Comparison of ENCODE assay signal across 18 cellular contexts in genomic region chr7:4837814-4838625, GRCh38. TPM values are rescaled to one million over a fixed set of nuclear protein-coding genes. Genes with fewer than 3 reads are reported as not detected.
DNase-seq lines count a peak whose midpoint lies in the region; TF ChIP-seq lines count a peak whose summit lies in the region.
"Had no signal": no experiment of that assay in that cellular context is flagged by ENCODE, and none has a peak within 500 bp of the region (broad histone marks: within the 10 kb centered on the region; RNA-seq: fewer than 3 reads in every experiment).

No MANE protein-coding gene starts in this region.

- H3K4me1 ChIP-seq in BLaER1 = peaks cover 75% of the 10 kb centered on the region
- H3K4me1 ChIP-seq: breast epithelium, foreskin keratinocyte, transverse colon had no signal

- POLR2A ChIA-PET in GM10248 (lab: Yijun Ruan, JAX) = no interaction called here

- no peak for TF ChIP-seq CTCF in GM10248 (IDR thresholded peaks at IDR 0.05; ENCODE audit: control extremely low read depth, extremely low read depth, low read depth, missing control alignments)

- CTCF ChIA-PET in GM10248 (lab: Yijun Ruan, JAX) = interaction anchor here (1.5 kb wide), 1 partner anchor 222 kb away, joined by 4 read pairs; no protein-coding TSS in a partner anchor

- peak overlapping the region; percentile 48 for H3K27ac ChIP-seq in BLaER1
- H3K27ac ChIP-seq: foreskin keratinocyte, SK-N-MC, transverse colon had no signal

- peak overlapping the region; percentile 86 for H3K4me2 ChIP-seq in BLaER1

- peak overlapping the region; percentile 26; the same call in 1 of the 2 replicates for H3K4me3 ChIP-seq in BLaER1
- H3K4me3 ChIP-seq: breast epithelium, SK-N-MC, transverse colon had no signal

- peaks cover 31% of the 10 kb centered on the region for H4K20me1 ChIP-seq in BLaER1

- DNase-seq in MV-4-11 (lab: John Stamatoyannopoulos, UW) (peak; percentile 20), SK-N-DZ (ENCODE audit: low spot score) (peak; percentile 39), islet precursor cell (peak; percentile 41), GM10248 (ENCODE audit: extremely low spot score) (no peak), 8988T (no peak), ureter (ENCODE audit: low spot score) (no peak), globus pallidus (ENCODE audit: low spot score) (no peak)
- DNase-seq: activated naive CD4-positive, alpha-beta T cell treated with anti-CD3 and anti-CD28 coated beads for 36 hours; foreskin keratinocyte; immature natural killer cell; NCI-H1436 treated with DMSO at 0.1 percent for 48 hours; stimulated activated CD4-positive, alpha-beta T cell treated with anti-CD3 and anti-CD28 coated beads, Interleukin-1b, Interleukin-23, amount 100 ng/mL, for 48 hours; transverse colon had no signal

- H3K27me3 ChIP-seq in BLaER1 = no peaks in the 10 kb centered on the region
- H3K27me3 ChIP-seq: breast epithelium, foreskin keratinocyte, transverse colon had no signal

- H3K9ac ChIP-seq in BLaER1 = no peak overlapping the region

- no peaks in the 10 kb centered on the region for H3K9me3 ChIP-seq in BLaER1
- H3K9me3 ChIP-seq: breast epithelium, transverse colon had no signal

- peaks cover 31% of the 10 kb centered on the region for H3K36me3 ChIP-seq in BLaER1
- H3K36me3 ChIP-seq: breast epithelium, transverse colon had no signal

RNA-seq across cellular contexts. Expression of gene PAPOLB, which starts 23.8 kb away (rescaled TPM):
- polyA plus RNA-seq in SK-N-DZ (2014; cell fraction: cytosol; rRNA removed) = not detected in 2 replicates
- polyA plus RNA-seq in SK-N-DZ (2014; cell fraction: nucleus; rRNA removed) = 0.03 and 0.04 TPM in 2 replicates
- total RNA-seq in ureter = 0.29 TPM
- total RNA-seq: activated naive CD4-positive, alpha-beta T cell treated with anti-CD3 and anti-CD28 coated beads for 36 hours; Daoy; foreskin keratinocyte had no signal
- polyA plus RNA-seq: foreskin keratinocyte, IgD-negative memory B cell had no signal

RNA-seq across cellular contexts. Expression of gene RADIL, which starts 45.5 kb away (rescaled TPM):
- 17.5 and 18.7 TPM in 2 replicates for polyA plus RNA-seq in SK-N-DZ (2014; cell fraction: cytosol; rRNA removed)
- polyA plus RNA-seq in SK-N-DZ (2014; cell fraction: nucleus; rRNA removed) = 13.5 and 25.6 TPM in 2 replicates
- 4.7 TPM for total RNA-seq in ureter
- polyA plus RNA-seq: IgD-negative memory B cell, immature natural killer cell had no signal

Comparison
In these comparisons a context has a peak if more than half of its experiments do, and no peak if none do; other contexts are left out.
1. DNase-seq: peak in MV-4-11 (single experiment), SK-N-DZ (single experiment) and islet precursor cell (single experiment); none in GM10248 (single experiment), 8988T (single experiment), ureter (single experiment) and globus pallidus (single experiment).